In the genomic region with DNA sequence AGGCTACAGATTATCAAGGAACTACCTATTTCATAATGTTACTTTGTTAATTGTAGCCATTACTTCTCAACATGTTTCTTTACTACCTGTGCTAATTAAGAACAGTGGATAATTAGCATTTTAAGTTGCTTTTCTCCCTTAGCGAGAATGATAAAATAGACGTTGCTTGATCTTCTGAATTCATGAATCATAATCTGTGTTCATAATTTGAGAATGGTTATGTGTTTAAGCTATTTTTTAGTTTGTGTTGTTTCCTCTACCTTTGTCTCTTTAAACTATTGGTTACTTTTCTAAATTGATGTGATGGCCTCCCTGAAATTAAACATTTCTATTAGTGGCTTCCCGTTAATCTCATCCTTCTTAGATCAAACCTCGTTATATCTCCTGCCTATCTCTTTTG, we compare ENCODE assay signal across 12 cellular contexts. TPM values are rescaled to one million over a fixed set of nuclear protein-coding genes. Genes with fewer than 3 reads are reported as not detected.
DNase-seq lines count a peak whose midpoint lies in the region; ATAC-seq, FAIRE-seq and TF ChIP-seq lines count a peak whose summit lies in the region.
"Had no signal": no experiment of that assay in that cellular context is flagged by ENCODE, and none has a peak within 500 bp of the region (broad histone marks: within the 10 kb centered on the region; RNA-seq: fewer than 3 reads in every experiment).

TSS of gene ZRANB1 (plus strand) at position 301 of the 400 bp plus-strand sequence. CDS start 371 bp downstream, outside the sequence.

- intact Hi-C loops in T-helper 2 cell treated with Interferon-gamma antibody and Interleukin-4, amounts not matched to agents 100 ng/mL and 5 ng/mL, for 36 hours (cut with micrococcal nuclease), result no loop called here
- intact Hi-C loops in dendritic cell treated with granulocyte-macrophage colony-stimulating factor and Interleukin-4, amounts not matched to agents 40 ng/mL and 50 ng/mL, for 4 days (cut with micrococcal nuclease), result no loop called here
- intact Hi-C loops in pancreas (cut with DNase I), result no loop called here

- H3K27me3 Mint-ChIP-seq in dendritic cell treated with granulocyte-macrophage colony-stimulating factor and Interleukin-4, amounts not matched to agents 40 ng/mL and 50 ng/mL, for 4 days, result no peaks in the 10 kb centered on the region
- no peaks in the 10 kb centered on the region for H3K27me3 Mint-ChIP-seq in memory B cell

- no peaks in the 10 kb centered on the region for H3K9me3 Mint-ChIP-seq in dendritic cell treated with granulocyte-macrophage colony-stimulating factor and Interleukin-4, amounts not matched to agents 40 ng/mL and 50 ng/mL, for 4 days
- no peaks in the 10 kb centered on the region for H3K9me3 Mint-ChIP-seq in memory B cell

- H3K4me1 ChIP-seq in thoracic aorta (ENCODE audit: control insufficient read depth in 1 of 2, low read depth in 2 of 2) (peaks cover 42 to 62% of the 10 kb centered on the region in 2 donors), pancreas (peaks cover 17 to 26% (median 21%) of the 10 kb centered on the region in 3 donors)

- no peaks in the 10 kb centered on the region for H3K9me3 ChIP-seq in thoracic aorta
- H3K9me3 ChIP-seq in pancreas, result no peaks in the 10 kb centered on the region

- 70 to 75% methylated on average over 4 of the region's 4 CpGs for WGBS in pancreas, 2 donors

- H3K27ac Mint-ChIP-seq in dendritic cell treated with granulocyte-macrophage colony-stimulating factor and Interleukin-4, amounts not matched to agents 40 ng/mL and 50 ng/mL, for 4 days, result peak within 1 kb of the TSS; percentile 48
- peak within 1 kb of the TSS; percentile 3 for H3K27ac Mint-ChIP-seq in memory B cell

- H3K36me3 Mint-ChIP-seq in dendritic cell treated with granulocyte-macrophage colony-stimulating factor and Interleukin-4, amounts not matched to agents 40 ng/mL and 50 ng/mL, for 4 days (ENCODE audit: low read depth), result peaks cover 17% of the 10 kb centered on the region
- H3K36me3 Mint-ChIP-seq in memory B cell, result peaks cover 16% of the 10 kb centered on the region

- ATAC-seq in memory B cell (ENCODE audit: low read depth) (no peak), thoracic aorta (ENCODE audit: insufficient number of reproducible peaks, low FRiP score, low read depth) (no peak), HG02588 (IDR thresholded peaks at IDR 0.05; ENCODE audit: unreplicated experiment) (no peak), pancreas (no peak)

- TF ChIP-seq CTCF in thoracic aorta (IDR thresholded peaks at IDR 0.05), result no peak
- TF ChIP-seq CTCF in pancreas (IDR thresholded peaks at IDR 0.05), result no peak

- H3K4me1 Mint-ChIP-seq in dendritic cell treated with granulocyte-macrophage colony-stimulating factor and Interleukin-4, amounts not matched to agents 40 ng/mL and 50 ng/mL, for 4 days (ENCODE audit: low read depth), result peaks cover 24% of the 10 kb centered on the region
- peaks cover 28% of the 10 kb centered on the region for H3K4me1 Mint-ChIP-seq in memory B cell

- DNase-seq in T-helper 2 cell (no peak), memory B cell (ENCODE audit: low spot score in 2 of 2) (no peak), thoracic aorta (ENCODE audit: low spot score) (no peak), NCI-H524 (lab: John Stamatoyannopoulos, UW) (no peak), pancreas (no peak)
- DNase-seq: anterior cingulate cortex, SIG-M5 had no signal

- no peaks in the 10 kb centered on the region for H3K36me3 ChIP-seq in thoracic aorta
- no peaks in the 10 kb centered on the region for H3K36me3 ChIP-seq in pancreas

- no peak for FAIRE-seq in pancreas (lab: Jason Lieb, UNC)
- FAIRE-seq: A204.1, GM12878 had no signal

- peak within 1 kb of the TSS; percentile 10 for H3K4me3 Mint-ChIP-seq in dendritic cell treated with granulocyte-macrophage colony-stimulating factor and Interleukin-4, amounts not matched to agents 40 ng/mL and 50 ng/mL, for 4 days
- no peak within 1 kb of the TSS for H3K4me3 Mint-ChIP-seq in memory B cell

- no peaks in the 10 kb centered on the region for H3K27me3 ChIP-seq in thoracic aorta (replicated peaks; ENCODE audit: insufficient read depth)
- no peaks in the 10 kb centered on the region for H3K27me3 ChIP-seq in pancreas

- H3K27ac ChIP-seq in thoracic aorta, result no peak within 1 kb of the TSS
- H3K27ac ChIP-seq in pancreas, result no peak within 1 kb of the TSS

- H3K4me3 ChIP-seq in thoracic aorta (no peak within 1 kb of the TSS), pancreas (no peak within 1 kb of the TSS)
- H3K4me3 ChIP-seq: GM12878 had no signal

RNA-seq across cellular contexts. Expression of gene ZRANB1, which starts in this region (rescaled TPM):
- 13.2 and 13.4 TPM in 2 replicates for total RNA-seq in T-helper 2 cell treated with Interferon-gamma antibody and Interleukin-4, amounts not matched to agents 100 ng/mL and 5 ng/mL, for 36 hours
- 10 to 100 TPM; 30.1 to 30.9 TPM for total RNA-seq in thoracic aorta
- total RNA-seq in pancreas, result 10 to 100 TPM in 1 of 6 donors, 1 to 10 TPM in 5; 5.8 to 12.2 (median 7.7) TPM
- 1 to 10 TPM; 4.3 to 8.7 TPM for polyA plus RNA-seq in pancreas
